In genomic region chr15:58517682-58518525, GRCh38 we compare ENCODE assay signal across 8 cellular contexts.
DNase-seq lines count a peak whose midpoint lies in the region; ATAC-seq and FAIRE-seq lines count a peak whose summit lies in the region.
"Had no signal": no experiment of that assay in that cellular context is flagged by ENCODE, and none has a peak within 500 bp of the region (broad histone marks: within the 10 kb centered on the region; RNA-seq: fewer than 3 reads in every experiment).

No MANE protein-coding gene starts in this region.

- peak; percentile 82 for FAIRE-seq in GM19239 (lab: Jason Lieb, UNC)

- DNase-seq in GM19239 (ENCODE audit: insufficient read length, low spot score) (peak; percentile 28), mesenteric fat pad (ENCODE audit: low spot score) (no peak), DMS 273 (lab: John Stamatoyannopoulos, UW; ENCODE audit: unreplicated experiment) (no peak)
- peak; percentile 28 to 41 for DNase-seq in activated T-cell treated with anti-CD3 and anti-CD28 coated beads, Interleukin-2, amount 50 U/mL, for 48 hours
- peak; percentile 40 for DNase-seq in stimulated activated CD8-positive, alpha-beta memory T cell treated with anti-CD3 and anti-CD28 coated beads, Interleukin-4, amount 100 ng/mL, for 48 hours
- no peak for DNase-seq in stimulated activated CD4-positive, alpha-beta T cell treated with anti-CD3 and anti-CD28 coated beads, Interleukin-2, amount 100 ng/mL, for 48 hours
- DNase-seq: kidney glomerular epithelial cell had no signal

- ATAC-seq in HG03175 (IDR thresholded peaks at IDR 0.05; ENCODE audit: unreplicated experiment): peak; percentile 65

Comparison
In these comparisons a context has a peak if more than half of its experiments do, and no peak if none do; other contexts are left out.
1. DNase-seq: peak in GM19239 (single experiment), activated T-cell treated with anti-CD3 and anti-CD28 coated beads, Interleukin-2, amount 50 U/mL, for 48 hours (2 of 2) and stimulated activated CD8-positive, alpha-beta memory T cell treated with anti-CD3 and anti-CD28 coated beads, Interleukin-4, amount 100 ng/mL, for 48 hours (single experiment); none in mesenteric fat pad (single experiment), stimulated activated CD4-positive, alpha-beta T cell treated with anti-CD3 and anti-CD28 coated beads, Interleukin-2, amount 100 ng/mL, for 48 hours (0 of 2) and DMS 273 (single experiment).